ENCODE assay signal across 12 cellular contexts in the genomic region with DNA sequence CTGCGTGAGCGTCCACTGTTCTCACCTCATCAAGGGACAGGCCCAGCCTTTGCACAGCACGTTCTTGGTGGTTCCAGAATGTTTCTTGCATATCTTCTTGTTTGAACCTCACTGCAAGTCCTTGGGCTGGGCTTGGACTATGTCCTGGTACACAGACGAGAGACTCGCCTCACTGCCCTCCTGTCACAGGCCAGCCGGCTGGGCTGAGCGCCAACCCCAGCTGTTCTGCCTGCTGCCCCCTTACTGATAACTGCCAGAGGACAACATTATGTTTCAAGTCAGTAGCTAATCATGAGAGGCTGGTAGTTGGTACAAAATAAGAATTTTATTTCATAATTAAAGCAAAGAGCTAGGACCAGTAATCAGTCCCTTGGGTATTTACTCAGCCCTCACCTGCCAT. TPM values are rescaled to one million over a fixed set of nuclear protein-coding genes. Genes with fewer than 3 reads are reported as not detected.
DNase-seq lines count a peak whose midpoint lies in the region; ATAC-seq and TF ChIP-seq lines count a peak whose summit lies in the region.
"Had no signal": no experiment of that assay in that cellular context is flagged by ENCODE, and none has a peak within 500 bp of the region (broad histone marks: within the 10 kb centered on the region; RNA-seq: fewer than 3 reads in every experiment).

No MANE protein-coding gene starts in this region.

- no peaks in the 10 kb centered on the region for H3K27me3 ChIP-seq in esophagus squamous epithelium

- TF ChIP-seq POLR2A in esophagus squamous epithelium (IDR thresholded peaks at IDR 0.05), result no peak

- no peak overlapping the region for H3K27ac ChIP-seq in esophagus squamous epithelium
- H3K27ac ChIP-seq: parathyroid adenoma had no signal

- TF ChIP-seq CTCF in esophagus squamous epithelium (IDR thresholded peaks at IDR 0.05), result no peak

- H3K4me3 ChIP-seq in esophagus squamous epithelium, result no peak overlapping the region

- H3K36me3 ChIP-seq in esophagus squamous epithelium, result peaks cover 39 to 97% (median 48%) of the 10 kb centered on the region in 3 donors

- H3K4me1 ChIP-seq in esophagus squamous epithelium, result peaks cover 0 to 7% (median 0%) of the 10 kb centered on the region in 3 donors
- H3K4me1 ChIP-seq: parathyroid adenoma had no signal

- DNase-seq in NCI-H82 (lab: John Stamatoyannopoulos, UW), result peak; percentile 18
- no peak for DNase-seq in NCI-H82 treated with DMSO at 0.1 percent for 48 hours (lab: John Stamatoyannopoulos, UW; ENCODE audit: unreplicated experiment)
- DNase-seq in glomerular visceral epithelial cell (ENCODE audit: extremely low spot score), result peak; percentile 57
- peak; percentile 81 for DNase-seq in mucosa of gallbladder (ENCODE audit: low spot score)
- no peak for DNase-seq in AML-193 (lab: John Stamatoyannopoulos, UW)
- DNase-seq in esophagus squamous epithelium (lab: John Stamatoyannopoulos, UW), result no peak
- no peak for DNase-seq in NCI-H510A treated with DMSO at 0.1 percent for 48 hours (lab: John Stamatoyannopoulos, UW)
- DNase-seq: activated T-cell treated with anti-CD3 and anti-CD28 coated beads, Interleukin-2, amount 50 U/mL, for 1 hour; cortex of kidney; NCI-H774 had no signal

- H3K9me3 ChIP-seq in esophagus squamous epithelium, result no peaks in the 10 kb centered on the region

- ATAC-seq in GM18511 (IDR thresholded peaks at IDR 0.05; ENCODE audit: unreplicated experiment), result no peak

- 81 to 94% methylated on average over 3 to 4 of the region's 7 CpGs for WGBS in esophagus squamous epithelium, 2 donors

- intact Hi-C loops in esophagus squamous epithelium (cut with DNase I), result no loop called here

RNA-seq across cellular contexts. Expression of gene LRRTM2, which starts 52.8 kb away (rescaled TPM):
- total RNA-seq in mucosa of gallbladder (0.12 TPM), esophagus squamous epithelium (1 to 10 TPM in 1 of 4 donors, under 1 TPM in 2, not detected in 1; 0.04 to 3.1 (median 0.19) TPM)

Comparison
In these comparisons a context has a peak if more than half of its experiments do, and no peak if none do; other contexts are left out.
1. DNase-seq: peak in NCI-H82 (single experiment), glomerular visceral epithelial cell (single experiment) and mucosa of gallbladder (single experiment); none in NCI-H82 treated with DMSO at 0.1 percent for 48 hours (single experiment), AML-193 (0 of 2), esophagus squamous epithelium (single experiment) and NCI-H510A treated with DMSO at 0.1 percent for 48 hours (single experiment).